8 cellular contexts compared by ENCODE assay signal in genomic region chr1:211259596-211260126, GRCh38. TPM values are rescaled to one million over a fixed set of nuclear protein-coding genes. Genes with fewer than 3 reads are reported as not detected.
DNase-seq lines count a peak whose midpoint lies in the region; ATAC-seq and TF ChIP-seq lines count a peak whose summit lies in the region.

No MANE protein-coding gene starts in this region.

- H3K4me1 Mint-ChIP-seq in H9 = peaks cover 22 to 23% of the 10 kb centered on the region in 2 experiments

- TF ChIP-seq CTCF in H9 (conservative IDR thresholded peaks at IDR 0.05) (no peak), ovary (IDR thresholded peaks at IDR 0.05) (peak in 1 of 3 donors; percentile 9)

- H3K36me3 ChIP-seq in ES-I3 (ENCODE audit: insufficient read depth, low read length) = no peaks in the 10 kb centered on the region
- no peaks in the 10 kb centered on the region for H3K36me3 ChIP-seq in ovary

- H3K9ac ChIP-seq in ES-I3 (ENCODE audit: low read depth, low read length) = peak overlapping the region; percentile 94
- peak overlapping the region; percentile 98 for H3K9ac ChIP-seq in H9 (ENCODE audit: extremely low read depth, insufficient read length, low read length)

- peak overlapping the region; percentile 99 for H3K18ac ChIP-seq in H9 (ENCODE audit: insufficient read length, low read depth, low read length)

- H2AFZ ChIP-seq in H9 (ENCODE audit: low read length) = no peak overlapping the region

- no peaks in the 10 kb centered on the region for H3K4me1 ChIP-seq in ES-I3 (ENCODE audit: insufficient read depth, low read length)
- peaks cover 4% of the 10 kb centered on the region; the same call in 1 of the 2 replicates for H3K4me1 ChIP-seq in H9 (ENCODE audit: insufficient read depth, low read length)
- H3K4me1 ChIP-seq in ovary (ENCODE audit: insufficient read depth) = peaks cover 1% of the 10 kb centered on the region

- H3K27ac Mint-ChIP-seq in H9 = peak overlapping the region; percentile 79 to 94 (median 84); a peak in 4 of 7 replicates
- peak overlapping the region; percentile 72 to 93 for H3K27ac Mint-ChIP-seq in activated naive CD4-positive, alpha-beta T cell treated with anti-CD3 and anti-CD28 coated beads, Interleukin-2, amount 50 U/mL, for 72 hours

- H4K20me1 ChIP-seq in H9 (ENCODE audit: control insufficient read depth, insufficient read depth, insufficient read length) = no peaks in the 10 kb centered on the region

- H2BK15ac ChIP-seq in H9 (ENCODE audit: low read depth, low read length) = no peak overlapping the region

- peak overlapping the region; percentile 99 for H3K14ac ChIP-seq in H9 (ENCODE audit: insufficient read depth, low read length)

- no peak overlapping the region for H3K56ac ChIP-seq in H9 (ENCODE audit: insufficient read length, low read depth, low read length)

- H4K5ac ChIP-seq in H9 (ENCODE audit: insufficient read length, low read depth, low read length) = peak overlapping the region; percentile 98

- H2BK20ac ChIP-seq in H9 (ENCODE audit: low read depth, low read length, poor library complexity, severe bottlenecking) = peak overlapping the region; percentile 93

- no peak overlapping the region for H4K8ac ChIP-seq in H9 (replicated peaks; ENCODE audit: insufficient read length, low read depth, low read length)

- peak overlapping the region; percentile 98 for H2BK120ac ChIP-seq in H9 (ENCODE audit: low read depth, low read length, poor library complexity, severe bottlenecking)

- DNase-seq in H9 (no peak), NCI-H345 (lab: John Stamatoyannopoulos, UW) (peak; percentile 82), head of caudate nucleus (peak; percentile 14 to 85 (median 66)), ovary (peak; percentile 66 to 79 (median 72))
- no peak for DNase-seq in activated naive CD4-positive, alpha-beta T cell treated with anti-CD3 and anti-CD28 coated beads, Interleukin-2, amount 50 U/mL, for 72 hours (ENCODE audit: low spot score in 2 of 2)

- no peak overlapping the region for H3K23ac ChIP-seq in H9 (ENCODE audit: insufficient read length, low read depth, low read length)

- H3K4ac ChIP-seq in H9 (ENCODE audit: low read depth, low read length) = no peak overlapping the region; the same call in 1 of the 2 replicates

- H2BK12ac ChIP-seq in H9 (ENCODE audit: insufficient read length, low read depth, low read length) = peak overlapping the region; percentile 98

- peak overlapping the region; percentile 76 for H3K4me2 ChIP-seq in H9 (ENCODE audit: insufficient read depth, insufficient read length, low read length)

- peak overlapping the region; percentile 99 for H2BK5ac ChIP-seq in H9 (ENCODE audit: insufficient read length, low read length)

- no peak overlapping the region for H4K91ac ChIP-seq in H9 (ENCODE audit: insufficient read length, low read depth, low read length)

- H3K27me3 Mint-ChIP-seq in H9 (ENCODE audit: low read depth) = no peaks in the 10 kb centered on the region

- H3K23me2 ChIP-seq in H9 (ENCODE audit: insufficient read length, low read depth, low read length, poor library complexity, severe bottlenecking) = peaks cover 21% of the 10 kb centered on the region

- intact Hi-C loops in head of caudate nucleus (cut with DNase I) (loop anchor here (2.0 kb wide), 1 partner anchor 123 kb away; no protein-coding TSS in a partner anchor), ovary (cut with DNase I) (no loop called here)

- no CpG with 5 or more reads among the region's 44 CpGs for WGBS in H9 (ENCODE audit: extremely low coverage, insufficient read length, low lambda C conversion rate)
- WGBS in ovary, 3 donors = 0 to 1% (median 1%) methylated on average over 30 to 42 of the region's 44 CpGs

- H3K27ac ChIP-seq in H9 (ENCODE audit: insufficient read length, low read depth, low read length) (peak overlapping the region; percentile 89), ovary (peak overlapping the region; percentile 98 to 99)

- H3T11ph ChIP-seq in H9 (ENCODE audit: low read length) = peak overlapping the region; percentile 80

- H2AK5ac ChIP-seq in H9 (ENCODE audit: insufficient read length, low read length) = no peak overlapping the region

- H3K36me3 Mint-ChIP-seq in H9 (ENCODE audit: insufficient read depth in 1 of 3, low read depth in 3 of 3) = peaks cover 3 to 19% (median 14%) of the 10 kb centered on the region in 3 experiments
- H3K36me3 Mint-ChIP-seq in activated naive CD4-positive, alpha-beta T cell treated with anti-CD3 and anti-CD28 coated beads, Interleukin-2, amount 50 U/mL, for 72 hours = peaks cover 6 to 15% of the 10 kb centered on the region in 2 donors

- H3K9me3 ChIP-seq in ES-I3 (ENCODE audit: control insufficient read depth, insufficient read depth, low read length) = no peaks in the 10 kb centered on the region
- H3K9me3 ChIP-seq in H9 (ENCODE audit: control insufficient read depth, low read depth, low read length) = no peaks in the 10 kb centered on the region
- H3K9me3 ChIP-seq in ovary = no peaks in the 10 kb centered on the region

- TF ChIP-seq POLR2A in ovary (IDR thresholded peaks at IDR 0.05) = no peak

- H3K9me3 Mint-ChIP-seq in H9 = no peaks in the 10 kb centered on the region
- no peaks in the 10 kb centered on the region for H3K9me3 Mint-ChIP-seq in activated naive CD4-positive, alpha-beta T cell treated with anti-CD3 and anti-CD28 coated beads, Interleukin-2, amount 50 U/mL, for 72 hours

- no peaks in the 10 kb centered on the region for H3K79me1 ChIP-seq in H9 (ENCODE audit: insufficient read depth, low read depth, low read length, poor library complexity, severe bottlenecking)

- H3K27me3 ChIP-seq in H9 (ENCODE audit: insufficient read depth, low read length) = no peaks in the 10 kb centered on the region
- no peaks in the 10 kb centered on the region for H3K27me3 ChIP-seq in ovary

- peak overlapping the region; percentile 86 to 89 for H3K4me3 Mint-ChIP-seq in H9

- peak in 1 of 2 donors; percentile 48 for ATAC-seq in activated naive CD4-positive, alpha-beta T cell treated with anti-CD3 and anti-CD28 coated beads, Interleukin-2, amount 50 U/mL, for 72 hours
- ATAC-seq in GM18907 (IDR thresholded peaks at IDR 0.05; ENCODE audit: unreplicated experiment) = no peak
- no peak for ATAC-seq in GM19395 (IDR thresholded peaks at IDR 0.05; ENCODE audit: unreplicated experiment)

- TF ChIP-seq EP300 in ovary (IDR thresholded peaks at IDR 0.05) = no peak

- H3K4me3 ChIP-seq in ovary = peak overlapping the region; percentile 100

- no peaks in the 10 kb centered on the region for H3K79me2 ChIP-seq in H9 (ENCODE audit: insufficient read depth, low read length)

RNA-seq across cellular contexts. Expression of gene RCOR3, which starts 0.5 kb away (rescaled TPM):
- 37.2 and 37.6 TPM in 2 replicates for total RNA-seq in H9 (2021)
- 10 to 100 TPM; 42.9 to 62.1 TPM for total RNA-seq in activated naive CD4-positive, alpha-beta T cell treated with anti-CD3 and anti-CD28 coated beads, Interleukin-2, amount 50 U/mL, for 72 hours
- 10 to 100 TPM; 35.6 to 75.2 (median 59.6) TPM for total RNA-seq in ovary
- 10 to 100 TPM; 34.3 to 38.8 TPM for polyA plus RNA-seq in ovary

Comparison
In these comparisons a context has a peak if more than half of its experiments do, and no peak if none do; other contexts are left out.
1. DNase-seq: peak in NCI-H345 (single experiment), head of caudate nucleus (42 of 42) and ovary (5 of 5); none in H9 (single experiment) and activated naive CD4-positive, alpha-beta T cell treated with anti-CD3 and anti-CD28 coated beads, Interleukin-2, amount 50 U/mL, for 72 hours (0 of 2).